Comparison of ENCODE assay signal across 8 cellular contexts in the genomic region with DNA sequence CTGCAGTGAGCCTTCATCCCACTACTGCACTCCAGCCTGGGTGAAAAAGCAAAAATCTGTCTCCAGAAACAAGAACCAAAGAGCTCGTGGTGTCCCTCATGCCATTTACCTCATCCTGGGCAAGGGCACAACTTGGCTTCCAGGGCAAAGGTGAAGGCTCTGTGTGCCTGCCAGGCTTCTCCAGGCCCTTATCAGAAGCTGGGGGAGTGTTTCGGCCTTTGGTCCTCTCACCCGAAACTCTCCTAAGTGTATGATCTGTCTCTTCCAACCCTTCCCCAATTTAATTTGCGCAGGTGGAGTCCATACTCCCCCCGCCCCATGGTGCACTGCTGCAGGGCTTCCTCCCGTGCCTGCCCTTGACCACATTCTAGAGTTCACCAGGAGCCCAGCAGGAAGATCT. TPM values are rescaled to one million over a fixed set of nuclear protein-coding genes. Genes with fewer than 3 reads are reported as not detected.
DNase-seq lines count a peak whose midpoint lies in the region; ATAC-seq and TF ChIP-seq lines count a peak whose summit lies in the region.
"Had no signal": no experiment of that assay in that cellular context is flagged by ENCODE, and none has a peak within 500 bp of the region (broad histone marks: within the 10 kb centered on the region; RNA-seq: fewer than 3 reads in every experiment).

No MANE protein-coding gene starts in this region.

- H3K27me3 ChIP-seq in ACC112 (ENCODE audit: insufficient read depth, low read length), result no peaks in the 10 kb centered on the region

- no peak overlapping the region for H2AFZ ChIP-seq in ACC112 (ENCODE audit: low read length, unreplicated experiment)
- H2AFZ ChIP-seq: parathyroid adenoma had no signal

- no peak for TF ChIP-seq CTCF in WTC11 (IDR thresholded peaks at IDR 0.05)

- peaks cover 13% of the 10 kb centered on the region for H3K27me3 Mint-ChIP-seq in WTC11 (ENCODE audit: low read depth)
- H3K27me3 Mint-ChIP-seq in immature natural killer cell (ENCODE audit: low read depth in 3 of 3), result peaks cover 9 to 19% (median 17%) of the 10 kb centered on the region in 3 donors

- DNase-seq in WTC11 (ENCODE audit: low spot score), result no peak
- no peak for DNase-seq in immature natural killer cell
- no peak for DNase-seq in nucleus accumbens (lab: John Stamatoyannopoulos, UW)
- no peak for DNase-seq in HUDEP-2 (lab: John Stamatoyannopoulos, UW; ENCODE audit: unreplicated experiment in 76 of 76)
- DNase-seq: substantia nigra had no signal

- peak overlapping the region; percentile 37; the same call in 1 of the 2 replicates for H3K4me3 Mint-ChIP-seq in WTC11
- peak overlapping the region; percentile 30 to 98 (median 39) for H3K4me3 Mint-ChIP-seq in immature natural killer cell

- H3K9me3 Mint-ChIP-seq in WTC11, result no peaks in the 10 kb centered on the region
- H3K9me3 Mint-ChIP-seq in immature natural killer cell, result no peaks in the 10 kb centered on the region

- CTCF ChIA-PET in WTC11 (lab: Charles Lee), result interaction anchor here (1.6 kb wide), 1 partner anchor 218 kb away, joined by 4 read pairs; no protein-coding TSS in a partner anchor

- peaks cover 18% of the 10 kb centered on the region for H3K79me2 ChIP-seq in ACC112 (ENCODE audit: control insufficient read depth, insufficient read depth, low read length, unreplicated experiment)

- no peaks in the 10 kb centered on the region for H3K36me3 ChIP-seq in ACC112 (ENCODE audit: insufficient read depth, low read length)

- no peak for ATAC-seq in WTC11
- no peak for ATAC-seq in GM18520 (IDR thresholded peaks at IDR 0.05; ENCODE audit: unreplicated experiment)

- no peak overlapping the region for H3K27ac ChIP-seq in ACC112 (ENCODE audit: low read depth, low read length)

- peaks cover 10% of the 10 kb centered on the region for H3K4me1 ChIP-seq in ACC112 (ENCODE audit: control insufficient read depth, insufficient read depth, low read length, unreplicated experiment)

- POLR2A ChIA-PET in WTC11 (lab: Charles Lee), result no interaction called here

- H3K27ac Mint-ChIP-seq in WTC11 (no peak overlapping the region), immature natural killer cell (peak overlapping the region; percentile 27 to 77 (median 60))

- H3K4me1 Mint-ChIP-seq in WTC11 (peaks cover 29% of the 10 kb centered on the region), immature natural killer cell (peaks cover 52 to 56% of the 10 kb centered on the region in 2 donors)

- H3K4me3 ChIP-seq in ACC112 (ENCODE audit: low read depth, low read length), result peak overlapping the region; percentile 98

- peaks cover 8% of the 10 kb centered on the region for H3K36me3 Mint-ChIP-seq in WTC11
- peaks cover 0 to 9% (median 8%) of the 10 kb centered on the region in 3 donors for H3K36me3 Mint-ChIP-seq in immature natural killer cell

TF ChIP-seq in WTC11, 78 proteins besides CTCF, POLR2A, EP300 and RAD21:
- TF ChIP-seq SOX15 (CRISPR knock-in tag; IDR thresholded peaks at IDR 0.05) (no peak), ZNF138 (CRISPR knock-in tag; conservative IDR thresholded peaks at IDR 0.05) (no peak), OVOL2 (CRISPR knock-in tag; IDR thresholded peaks at IDR 0.05; ENCODE audit: borderline replicate concordance) (no peak), NFATC4 (CRISPR knock-in tag; IDR thresholded peaks at IDR 0.05) (no peak), ZNF532 (CRISPR knock-in tag; IDR thresholded peaks at IDR 0.05; ENCODE audit: borderline replicate concordance) (no peak), ZNF121 (CRISPR knock-in tag; IDR thresholded peaks at IDR 0.05) (no peak), NR2C2 (CRISPR knock-in tag; IDR thresholded peaks at IDR 0.05) (no peak), NFE2L1 (CRISPR knock-in tag; IDR thresholded peaks at IDR 0.05) (no peak)
- TF ChIP-seq, protein P1, sequence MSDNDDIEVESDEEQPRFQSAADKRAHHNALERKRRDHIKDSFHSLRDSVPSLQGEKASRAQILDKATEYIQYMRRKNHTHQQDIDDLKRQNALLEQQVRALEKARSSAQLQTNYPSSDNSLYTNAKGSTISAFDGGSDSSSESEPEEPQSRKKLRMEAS (CRISPR knock-in tag; IDR thresholded peaks at IDR 0.05), result no peak

RNA-seq across cellular contexts. Expression of gene CES2, which starts 1.1 kb away (rescaled TPM):
- 21.6 to 29.7 TPM (median 23.2 TPM) in 3 replicates for total RNA-seq in WTC11 (2021)
- 10 to 100 TPM; 13.8 to 26.2 (median 19.5) TPM for polyA plus RNA-seq in immature natural killer cell

RNA-seq across cellular contexts. Expression of gene CIAO2B, which starts 2.3 kb away (rescaled TPM):
- total RNA-seq in WTC11 (2021), result 59.7 to 72.7 TPM (median 71.4 TPM) in 3 replicates
- 100 to 1,000 TPM; 125 to 157 (median 132) TPM for polyA plus RNA-seq in immature natural killer cell

RNA-seq across cellular contexts. Expression of gene RRAD, which starts 11.1 kb away (rescaled TPM):
- total RNA-seq in WTC11 (2021), result 0.16 to 0.52 TPM (median 0.18 TPM) in 3 replicates
- not detected for polyA plus RNA-seq in immature natural killer cell

RNA-seq across cellular contexts. Expression of gene CDH16, which starts 17.8 kb away (rescaled TPM):
- total RNA-seq in WTC11 (2021), result not detected in 3 replicates
- not detected for polyA plus RNA-seq in immature natural killer cell

RNA-seq across cellular contexts. Expression of gene CES3, which starts 24.6 kb away (rescaled TPM):
- total RNA-seq in WTC11 (2021), result 3.3 to 6.0 TPM (median 5.7 TPM) in 3 replicates
- not detected for polyA plus RNA-seq in immature natural killer cell
